Comparison of ENCODE assay signal across 19 cellular contexts in genomic region chr1:171792656-171793055, GRCh38. TPM values are rescaled to one million over a fixed set of nuclear protein-coding genes. Genes with fewer than 3 reads are reported as not detected.
DNase-seq lines count a peak whose midpoint lies in the region; ATAC-seq and TF ChIP-seq lines count a peak whose summit lies in the region.
"Had no signal": no experiment of that assay in that cellular context is flagged by ENCODE, and none has a peak within 500 bp of the region (broad histone marks: within the 10 kb centered on the region; RNA-seq: fewer than 3 reads in every experiment).

No MANE protein-coding gene starts in this region.

- peak overlapping the region; percentile 93 for H3K27ac ChIP-seq in ACC112 (ENCODE audit: low read depth, low read length)
- H3K27ac ChIP-seq: 22Rv1, HL-60 had no signal

- H3K4me3 ChIP-seq in ACC112 (ENCODE audit: low read depth, low read length), result no peak overlapping the region

- POLR2A ChIA-PET in activated CD4-positive, alpha-beta T cell treated with anti-CD3 and anti-CD28 coated beads for 36 hours (lab: Charles Lee), result no interaction called here
- POLR2A ChIA-PET in activated CD8-positive, alpha-beta T cell treated with anti-CD3 and anti-CD28 coated beads for 36 hours (lab: Charles Lee), result interaction anchor here (1.3 kb wide), 1 partner anchor 11 kb away, joined by 5 read pairs; the partner anchor contains the start of gene METTL13

- peak overlapping the region; percentile 29 for H3K27ac Mint-ChIP-seq in activated CD4-positive, alpha-beta T cell treated with anti-CD3 and anti-CD28 coated beads for 36 hours
- H3K27ac Mint-ChIP-seq in activated CD8-positive, alpha-beta T cell treated with anti-CD3 and anti-CD28 coated beads for 36 hours, result peak overlapping the region; percentile 63

- H3K36me3 ChIP-seq in ACC112 (ENCODE audit: insufficient read depth, low read length), result peaks cover 46% of the 10 kb centered on the region

- ATAC-seq in activated CD4-positive, alpha-beta T cell treated with anti-CD3 and anti-CD28 coated beads for 36 hours, result no peak
- no peak for ATAC-seq in activated CD8-positive, alpha-beta T cell treated with anti-CD3 and anti-CD28 coated beads for 36 hours
- ATAC-seq in HG03354 (IDR thresholded peaks at IDR 0.05; ENCODE audit: poor library complexity, severe bottlenecking, unreplicated experiment), result no peak

- TF ChIP-seq CTCF in activated CD8-positive, alpha-beta T cell treated with anti-CD3 and anti-CD28 coated beads for 36 hours (IDR thresholded peaks at IDR 0.05), result no peak

- peaks cover 4% of the 10 kb centered on the region for H3K79me2 ChIP-seq in ACC112 (ENCODE audit: control insufficient read depth, insufficient read depth, low read length, unreplicated experiment)

- no peak overlapping the region for H3K4me3 Mint-ChIP-seq in activated CD4-positive, alpha-beta T cell treated with anti-CD3 and anti-CD28 coated beads for 36 hours
- H3K4me3 Mint-ChIP-seq in activated CD8-positive, alpha-beta T cell treated with anti-CD3 and anti-CD28 coated beads for 36 hours, result no peak overlapping the region

- H3K27me3 Mint-ChIP-seq in activated CD4-positive, alpha-beta T cell treated with anti-CD3 and anti-CD28 coated beads for 36 hours, result no peaks in the 10 kb centered on the region
- no peaks in the 10 kb centered on the region for H3K27me3 Mint-ChIP-seq in activated CD8-positive, alpha-beta T cell treated with anti-CD3 and anti-CD28 coated beads for 36 hours

- peaks cover 35% of the 10 kb centered on the region for H3K4me1 Mint-ChIP-seq in activated CD4-positive, alpha-beta T cell treated with anti-CD3 and anti-CD28 coated beads for 36 hours
- H3K4me1 Mint-ChIP-seq in activated CD8-positive, alpha-beta T cell treated with anti-CD3 and anti-CD28 coated beads for 36 hours (ENCODE audit: low read depth), result peaks cover 42% of the 10 kb centered on the region

- H3K27me3 ChIP-seq in ACC112 (ENCODE audit: insufficient read depth, low read length), result no peaks in the 10 kb centered on the region

- intact Hi-C loops in activated CD4-positive, alpha-beta T cell treated with anti-CD3 and anti-CD28 coated beads for 36 hours (cut with DNase I, micrococcal nuclease), result loop anchor here in 1 of 2 experiments (5.0 kb wide), 1 partner anchor 195 kb away; no protein-coding TSS in a partner anchor
- intact Hi-C loops in activated CD8-positive, alpha-beta T cell treated with anti-CD3 and anti-CD28 coated beads for 36 hours (cut with micrococcal nuclease), result no loop called here

- peaks cover 83% of the 10 kb centered on the region for H3K36me3 Mint-ChIP-seq in activated CD4-positive, alpha-beta T cell treated with anti-CD3 and anti-CD28 coated beads for 36 hours (ENCODE audit: low read depth)
- H3K36me3 Mint-ChIP-seq in activated CD8-positive, alpha-beta T cell treated with anti-CD3 and anti-CD28 coated beads for 36 hours (ENCODE audit: low read depth), result peaks cover 72% of the 10 kb centered on the region

- H2AFZ ChIP-seq in ACC112 (ENCODE audit: low read length, unreplicated experiment), result no peak overlapping the region

- CTCF ChIA-PET in activated CD4-positive, alpha-beta T cell treated with anti-CD3 and anti-CD28 coated beads for 36 hours (lab: Charles Lee), result interaction anchor here (2.3 kb wide), 1 partner anchor 10 kb away, joined by 5 read pairs; no protein-coding TSS in a partner anchor
- CTCF ChIA-PET in activated CD8-positive, alpha-beta T cell treated with anti-CD3 and anti-CD28 coated beads for 36 hours (lab: Charles Lee), result interaction anchor here (0.9 to 1.5 kb wide), 2 partner anchors 9 to 138 kb away, joined by 3 to 4 read pairs; no protein-coding TSS in a partner anchor

- DNase-seq in activated CD4-positive, alpha-beta T cell treated with anti-CD3 and anti-CD28 coated beads for 36 hours, result no peak
- DNase-seq in activated CD4-positive, alpha-beta T cell treated with anti-CD3 and anti-CD28 coated beads, Interleukin-2, amount 50 U/mL, for 4 hours, result no peak
- DNase-seq in activated CD8-positive, alpha-beta T cell treated with anti-CD3 and anti-CD28 coated beads for 36 hours, result no peak
- DNase-seq in cerebellum (ENCODE audit: low spot score), result peak; percentile 56
- DNase-seq in D341Med (ENCODE audit: low spot score), result no peak
- no peak for DNase-seq in SIG-M5 (lab: John Stamatoyannopoulos, UW)
- DNase-seq: DMS53, HCEC 1CT, NCI-H1092, NCI-H1417 treated with DMSO at 0.1 percent for 48 hours, NCI-H187, NCI-H2107, NCI-H524, NCI-H748 treated with DMSO at 0.1 percent for 48 hours, SK-N-SH had no signal

- H3K4me1 ChIP-seq in ACC112 (ENCODE audit: control insufficient read depth, insufficient read depth, low read length, unreplicated experiment), result peaks cover 42% of the 10 kb centered on the region

- no peaks in the 10 kb centered on the region for H3K9me3 Mint-ChIP-seq in activated CD4-positive, alpha-beta T cell treated with anti-CD3 and anti-CD28 coated beads for 36 hours (ENCODE audit: low read depth)
- no peaks in the 10 kb centered on the region for H3K9me3 Mint-ChIP-seq in activated CD8-positive, alpha-beta T cell treated with anti-CD3 and anti-CD28 coated beads for 36 hours

RNA-seq across cellular contexts. Expression of gene METTL13, which starts 11.2 kb away (rescaled TPM):
- total RNA-seq in activated CD4-positive, alpha-beta T cell treated with anti-CD3 and anti-CD28 coated beads for 36 hours, result 10 to 100 TPM; 41.1 to 52.9 TPM
- 10 to 100 TPM; 44.6 to 46.6 TPM for total RNA-seq in activated CD8-positive, alpha-beta T cell treated with anti-CD3 and anti-CD28 coated beads for 36 hours
- 15.6 TPM for total RNA-seq in cerebellum

RNA-seq across cellular contexts. Expression of gene DNM3, which starts 48.6 kb away (rescaled TPM):
- total RNA-seq in activated CD4-positive, alpha-beta T cell treated with anti-CD3 and anti-CD28 coated beads for 36 hours, result 1 to 10 TPM; 1.1 to 1.4 TPM
- total RNA-seq in activated CD8-positive, alpha-beta T cell treated with anti-CD3 and anti-CD28 coated beads for 36 hours, result 1 to 10 TPM in 1 of 2 experiments, under 1 TPM in 1; 0.58 to 1.1 TPM
- total RNA-seq in cerebellum, result 84.7 TPM

RNA-seq across cellular contexts. Expression of gene VAMP4, which starts 50.8 kb away (rescaled TPM):
- 10 to 100 TPM in 1 of 2 experiments, 1 to 10 TPM in 1; 9.7 to 11.6 TPM for total RNA-seq in activated CD4-positive, alpha-beta T cell treated with anti-CD3 and anti-CD28 coated beads for 36 hours
- 1 to 10 TPM; 6.1 to 6.2 TPM for total RNA-seq in activated CD8-positive, alpha-beta T cell treated with anti-CD3 and anti-CD28 coated beads for 36 hours
- total RNA-seq in cerebellum, result 18.5 TPM

Comparison
In these comparisons a context has a peak if more than half of its experiments do, and no peak if none do; other contexts are left out.
1. RNA of gene DNM3, which starts 48.6 kb away (total RNA-seq): 84.7 TPM in cerebellum (single experiment); 1.1 to 1.4 TPM in activated CD4-positive, alpha-beta T cell treated with anti-CD3 and anti-CD28 coated beads for 36 hours and 0.58 to 1.1 TPM in activated CD8-positive, alpha-beta T cell treated with anti-CD3 and anti-CD28 coated beads for 36 hours; every median in the first group is over 10 times any median in the second.